In genomic region chr7:87600130-87601124, GRCh38 we compare ENCODE assay signal across 8 cellular contexts.
A peak's percentile ranks its signal among the peaks of the same experiment; 100 is the strongest.
DNase-seq lines count a peak whose midpoint lies in the region; ATAC-seq and TF ChIP-seq lines count a peak whose summit lies in the region.

TSS of gene ABCB1 (minus strand) at chr7:87600884. CDS start at chr7:87600184, 700 bp downstream.

- H3K27ac ChIP-seq in HUES6 (ENCODE audit: low read depth, low read length): no peak within 1 kb of the TSS
- H3K27ac ChIP-seq in coronary artery: no peak within 1 kb of the TSS

- peak; percentile 97 for DNase-seq in DMS53 (lab: John Stamatoyannopoulos, UW)
- peak; percentile 17 for DNase-seq in activated CD4-positive, alpha-beta T cell treated with anti-CD3 and anti-CD28 coated beads for 1 hour
- DNase-seq in coronary artery (ENCODE audit: low spot score): no peak
- peak; percentile 88 for DNase-seq in kidney tubule cell (ENCODE audit: low spot score)
- peak; percentile 43 for DNase-seq in stimulated activated CD4-positive, alpha-beta T cell treated with anti-CD3 and anti-CD28 coated beads, Interleukin-1b, Interleukin-23, amount 100 ng/mL, for 48 hours
- no peak for DNase-seq in SW 1271 (lab: John Stamatoyannopoulos, UW)

- no peaks in the 10 kb centered on the region for H3K4me1 ChIP-seq in HUES6 (ENCODE audit: control insufficient read depth, insufficient read depth, low read length)

- H3K4me3 ChIP-seq in HUES6 (ENCODE audit: low read depth, low read length): peak within 1 kb of the TSS; percentile 57
- peak within 1 kb of the TSS; percentile 67 for H3K4me3 ChIP-seq in coronary artery

- peaks cover 70% of the 10 kb centered on the region for H3K27me3 ChIP-seq in HUES6 (ENCODE audit: control insufficient read depth, insufficient read depth, low read length)

- H3K36me3 ChIP-seq in HUES6 (ENCODE audit: control insufficient read depth, insufficient read depth, low read length): no peaks in the 10 kb centered on the region

- TF ChIP-seq CTCF in coronary artery (IDR thresholded peaks at IDR 0.05): no peak

- no peaks in the 10 kb centered on the region for H3K9me3 ChIP-seq in HUES6 (ENCODE audit: control insufficient read depth, insufficient read depth, low read depth, low read length)

- peak; percentile 51 for ATAC-seq in GM21367 (IDR thresholded peaks at IDR 0.05; ENCODE audit: unreplicated experiment)

- H3K9ac ChIP-seq in HUES6 (ENCODE audit: low read length): no peak within 1 kb of the TSS

Comparison
In these comparisons a context has a peak if more than half of its experiments do, and no peak if none do; other contexts are left out.
1. DNase-seq: peak in DMS53 (single experiment), activated CD4-positive, alpha-beta T cell treated with anti-CD3 and anti-CD28 coated beads for 1 hour (single experiment), kidney tubule cell (single experiment) and stimulated activated CD4-positive, alpha-beta T cell treated with anti-CD3 and anti-CD28 coated beads, Interleukin-1b, Interleukin-23, amount 100 ng/mL, for 48 hours (single experiment); none in coronary artery (single experiment) and SW 1271 (0 of 2).